Comparison of ENCODE assay signal across 25 cellular contexts in the genomic region with DNA sequence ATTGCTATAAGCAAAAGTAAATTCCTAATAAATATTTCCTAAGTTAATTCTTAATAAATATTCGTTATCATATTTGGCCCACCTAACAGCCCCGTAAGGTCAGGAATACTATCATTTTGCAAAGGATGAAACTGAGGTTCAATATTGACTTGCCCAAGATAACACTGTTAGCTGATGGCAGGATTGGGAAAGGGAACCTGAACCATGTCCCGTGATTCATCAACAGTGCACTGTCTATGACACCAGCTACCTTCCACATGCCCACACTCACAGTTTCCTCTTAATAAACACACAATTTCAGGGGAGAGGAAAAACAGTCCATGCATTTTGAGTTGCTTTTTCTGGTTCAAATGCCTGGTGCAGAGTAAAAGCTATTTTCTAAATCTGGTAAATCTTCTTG.
"Had no signal": no experiment of that assay in that cellular context is flagged by ENCODE, and none has a peak within 500 bp of the region (broad histone marks: within the 10 kb centered on the region; RNA-seq: fewer than 3 reads in every experiment).

No MANE protein-coding gene starts in this region.

- H3K36me3 ChIP-seq: left lung, neural progenitor cell, neutrophil, right atrium auricular region, spleen, tibial nerve, uterus had no signal

- H3K4me3 ChIP-seq: left lung, lung, neural progenitor cell, psoas muscle, right atrium auricular region, skin epidermis, spleen, tibial nerve, uterus had no signal

- H3K9me3 ChIP-seq: left lung, neutrophil, psoas muscle, right atrium auricular region, spleen, tibial nerve, uterus had no signal

- H3K4me2 ChIP-seq: neural progenitor cell had no signal

- H3K27me3 ChIP-seq: left lung, neutrophil, right atrium auricular region, spleen, tibial nerve, uterus had no signal

- H3K4me1 ChIP-seq: left lung, neural progenitor cell, parathyroid adenoma, psoas muscle, right atrium auricular region, spleen, tibial nerve, uterus had no signal

- ATAC-seq: left cardiac atrium; left lung; natural killer cell; psoas muscle; sciatic nerve; stimulated activated memory B cell treated with anti-CD40 and anti-IgM and Interleukin-4, amounts not matched to agents 10 μg/mL and 1 μg/mL and 100 μg/mL, for 72 hours; stimulated activated naive CD8-positive, alpha-beta T cell treated with anti-CD3 and anti-CD28 coated beads, Interleukin-15, amount 100 ng/mL, for 72 hours had no signal

- H3K27ac ChIP-seq: left lung, neural progenitor cell, neutrophil, parathyroid adenoma, psoas muscle, right atrium auricular region, skin epidermis, spleen, tibial nerve, uterus had no signal

- DNase-seq: islet precursor cell; left cardiac atrium; left lung; mesendoderm; naive B cell; natural killer cell; nephron progenitor cell; occipital lobe; psoas muscle; spleen; stimulated activated CD4-positive, alpha-beta T cell treated with anti-CD3 and anti-CD28 coated beads, Interleukin-4, amount 100 ng/mL, for 4 hours; stimulated activated CD8-positive, alpha-beta memory T cell treated with anti-CD3 and anti-CD28 coated beads, Interleukin-4, amount 100 ng/mL, for 48 hours; stimulated activated naive CD4-positive, alpha-beta T cell treated with Interleukin-2 at 50 U/mL for 16 hours; stimulated activated naive CD8-positive, alpha-beta T cell treated with anti-CD3 and anti-CD28 coated beads, Interleukin-15, amount 100 ng/mL, for 72 hours; substantia nigra; uterus had no signal
